26 cellular contexts compared by ENCODE assay signal in genomic region chr12:123266679-123267277, GRCh38. TPM values are rescaled to one million over a fixed set of nuclear protein-coding genes. Genes with fewer than 3 reads are reported as not detected.
DNase-seq lines count a peak whose midpoint lies in the region; ATAC-seq, FAIRE-seq and TF ChIP-seq lines count a peak whose summit lies in the region.
"Had no signal": no experiment of that assay in that cellular context is flagged by ENCODE, and none has a peak within 500 bp of the region (broad histone marks: within the 10 kb centered on the region; RNA-seq: fewer than 3 reads in every experiment).

No MANE protein-coding gene starts in this region.

- peaks cover 6% of the 10 kb centered on the region for H3K4me1 ChIP-seq in mucosa of descending colon (ENCODE audit: low read depth)

- peaks cover 8% of the 10 kb centered on the region for H3K27me3 Mint-ChIP-seq in neural crest cell (ENCODE audit: low read depth)
- H3K27me3 Mint-ChIP-seq: activated CD4-positive, alpha-beta memory T cell treated with anti-CD3 and anti-CD28 coated beads for 36 hours; central memory CD8-positive, alpha-beta T cell; stimulated activated naive CD8-positive, alpha-beta T cell treated with anti-CD3 and anti-CD28 coated beads, Interleukin-15, amount 100 ng/mL, for 72 hours had no signal

- H3K4me3 Mint-ChIP-seq in neural crest cell: peak overlapping the region; percentile 99
- H3K4me3 Mint-ChIP-seq: activated CD4-positive, alpha-beta memory T cell treated with anti-CD3 and anti-CD28 coated beads for 36 hours; central memory CD8-positive, alpha-beta T cell; natural killer cell; stimulated activated naive CD8-positive, alpha-beta T cell treated with anti-CD3 and anti-CD28 coated beads, Interleukin-15, amount 100 ng/mL, for 72 hours had no signal

- H3K9me3 ChIP-seq in mucosa of descending colon: no peaks in the 10 kb centered on the region

- TF ChIP-seq POLR2A in GM12891 (IDR thresholded peaks at IDR 0.05; ENCODE audit: low read depth, low read length): no peak

- no peaks in the 10 kb centered on the region for H3K27me3 ChIP-seq in dorsolateral prefrontal cortex

- peak overlapping the region; percentile 87 for H3K27ac Mint-ChIP-seq in neural crest cell (ENCODE audit: unreplicated experiment)
- H3K27ac Mint-ChIP-seq: activated CD4-positive, alpha-beta memory T cell treated with anti-CD3 and anti-CD28 coated beads for 36 hours had no signal

- H3K36me3 Mint-ChIP-seq in neural crest cell (ENCODE audit: low read depth): peaks cover 17% of the 10 kb centered on the region
- H3K36me3 Mint-ChIP-seq: CD4-positive, CD25-positive, alpha-beta regulatory T cell; natural killer cell had no signal

- no peak for TF ChIP-seq CTCF in RWPE1 (conservative IDR thresholded peaks at IDR 0.05; ENCODE audit: low read depth)
- TF ChIP-seq CTCF in dorsolateral prefrontal cortex (IDR thresholded peaks at IDR 0.05 in 54 of 56, conservative IDR thresholded peaks at IDR 0.05 in 2 of 56; ENCODE audit: low read depth in 1 of 56, partially characterized antibody in 56 of 56): no peak
- no peak for TF ChIP-seq CTCF in neural crest cell (conservative IDR thresholded peaks at IDR 0.05)
- TF ChIP-seq CTCF in mucosa of descending colon (IDR thresholded peaks at IDR 0.05): no peak

- H3K9me3 Mint-ChIP-seq in neural crest cell: no peaks in the 10 kb centered on the region
- H3K9me3 Mint-ChIP-seq: activated CD4-positive, alpha-beta memory T cell treated with anti-CD3 and anti-CD28 coated beads for 36 hours; CD4-positive, CD25-positive, alpha-beta regulatory T cell; central memory CD8-positive, alpha-beta T cell; natural killer cell; stimulated activated naive CD8-positive, alpha-beta T cell treated with anti-CD3 and anti-CD28 coated beads, Interleukin-15, amount 100 ng/mL, for 72 hours had no signal

- CTCF ChIA-PET in RWPE1 (lab: Yijun Ruan, JAX): no interaction called here

- H3K4me3 ChIP-seq in dorsolateral prefrontal cortex (no peak overlapping the region), mucosa of descending colon (no peak overlapping the region)

- H3K4me1 Mint-ChIP-seq in neural crest cell: peaks cover 24% of the 10 kb centered on the region

- intact Hi-C loops in dorsolateral prefrontal cortex (cut with DNase I) (loop anchor here (5.0 to 10.0 kb wide), 4 partner anchors 34 to 336 kb away; partner anchors contain the start of genes DDX55 (in 1 of the 2), KMT5A (in 1 of the 2), MPHOSPH9 (in 1 of the 2) and MTRFR (in 1 of the 2)), mucosa of descending colon (cut with DNase I, micrococcal nuclease) (no loop called here)

- peak; percentile 9 for FAIRE-seq in GM12891 (lab: Jason Lieb, UNC)
- FAIRE-seq: GM12892 had no signal

- POLR2A ChIA-PET in RWPE1 (lab: Yijun Ruan, JAX; ENCODE audit: low non-redundant PET): no interaction called here

- no peaks in the 10 kb centered on the region for H3K36me3 ChIP-seq in mucosa of descending colon (ENCODE audit: low read depth)

- ATAC-seq in mucosa of descending colon: no peak
- ATAC-seq: activated CD4-positive, CD25-positive, alpha-beta regulatory T cell treated with anti-CD3 and anti-CD28 coated beads, Interleukin-2, amount 50 U/mL, for 24 hours; left lobe of liver; natural killer cell; Right ventricle myocardium inferior; sciatic nerve; stimulated activated naive CD8-positive, alpha-beta T cell treated with anti-CD3 and anti-CD28 coated beads, Interleukin-15, amount 100 ng/mL, for 72 hours had no signal

- H3K27ac ChIP-seq in RWPE1: peak overlapping the region; percentile 83
- H3K27ac ChIP-seq in dorsolateral prefrontal cortex: peak overlapping the region in 48 of 59 donors; percentile 0 to 99 (median 98)
- H3K27ac ChIP-seq: parathyroid adenoma had no signal

- DNase-seq in GM12891 (ENCODE audit: insufficient read length, low spot score) (no peak), RWPE1 (ENCODE audit: low spot score) (no peak), dorsolateral prefrontal cortex (peak in 2 of 10 donors; percentile 20 to 39), neural crest cell (ENCODE audit: low read depth, low spot score) (no peak), NCI-H1092 treated with DMSO at 0.1 percent for 48 hours (lab: John Stamatoyannopoulos, UW) (no peak), NK-92 (lab: John Stamatoyannopoulos, UW; ENCODE audit: unreplicated experiment) (no peak), mucosa of descending colon (no peak)
- no peak for DNase-seq in stimulated activated CD4-positive, alpha-beta T cell treated with anti-CD3 and anti-CD28 coated beads, Interleukin-4, amount 100 ng/mL, for 24 hours
- DNase-seq: activated CD4-positive, alpha-beta memory T cell treated with anti-CD3 and anti-CD28 coated beads for 36 hours; amygdala; CD4-positive, CD25-positive, alpha-beta regulatory T cell; effector CD4-positive, alpha-beta T cell; erythroblast; natural killer cell; NCI-H1436; NCI-H446 treated with DMSO at 0.1 percent for 48 hours; stimulated activated naive CD8-positive, alpha-beta T cell treated with anti-CD3 and anti-CD28 coated beads, Interleukin-15, amount 100 ng/mL, for 72 hours; SW 1271; trophoblast cell had no signal

TF ChIP-seq in GM12891, 5 proteins besides CTCF, POLR2A, EP300 and RAD21:
- TF ChIP-seq PAX5 (IDR thresholded peaks at IDR 0.05; ENCODE audit: insufficient read depth, low read length, severe bottlenecking): no peak
- no peak for TF ChIP-seq SPI1 (IDR thresholded peaks at IDR 0.05; ENCODE audit: low read depth, low read length)
- no peak for TF ChIP-seq POLR2AphosphoS5 (IDR thresholded peaks at IDR 0.05; ENCODE audit: low read depth, low read length)
- TF ChIP-seq POU2F2 (IDR thresholded peaks at IDR 0.05; ENCODE audit: low read depth, low read length): no peak
- TF ChIP-seq TAF1 (IDR thresholded peaks at IDR 0.05; ENCODE audit: low read depth, low read length): no peak

RNA-seq across cellular contexts. Expression of gene CDK2AP1, which starts 4.9 kb away (rescaled TPM):
- 64.9 TPM for polyA plus RNA-seq in GM12891 (2012; ENCODE audit: low read depth, missing spikeins)
- total RNA-seq in dorsolateral prefrontal cortex (100 to 1,000 TPM in 101 of 120 experiments, 10 to 100 TPM in 19; 61.2 to 381 (median 128) TPM), neural crest cell (223 and 234 TPM in 2 replicates), mucosa of descending colon (100 to 1,000 TPM in 1 of 3 donors, 10 to 100 TPM in 2; 41.2 to 125 (median 61.9) TPM)

RNA-seq across cellular contexts. Expression of gene MTRFR, which starts 33.5 kb away (rescaled TPM):
- 7.4 TPM for polyA plus RNA-seq in GM12891 (2012; ENCODE audit: low read depth, missing spikeins)
- 10 to 100 TPM; 13.4 to 27.6 (median 20.0) TPM for total RNA-seq in dorsolateral prefrontal cortex
- 18.8 and 19.0 TPM in 2 replicates for total RNA-seq in neural crest cell
- 10 to 100 TPM in 2 of 3 donors, 1 to 10 TPM in 1; 9.0 to 11.2 (median 10.4) TPM for total RNA-seq in mucosa of descending colon

RNA-seq across cellular contexts. Expression of gene MPHOSPH9, which starts 33.8 kb away (rescaled TPM):
- polyA plus RNA-seq in GM12891 (2012; ENCODE audit: low read depth, missing spikeins): 17.9 TPM
- total RNA-seq in dorsolateral prefrontal cortex: 10 to 100 TPM; 36.7 to 91.4 (median 60.7) TPM
- total RNA-seq in neural crest cell: 79.8 and 95.4 TPM in 2 replicates
- 10 to 100 TPM; 19.6 to 28.7 (median 19.8) TPM for total RNA-seq in mucosa of descending colon

Comparison
In these comparisons a context has a peak if more than half of its experiments do, and no peak if none do; other contexts are left out.
1. intact Hi-C loops: an anchor here in dorsolateral prefrontal cortex (5.0 to 10.0 kb wide); none called in mucosa of descending colon.